ENCODE assay signal across 8 cellular contexts in genomic region chr17:63775420-63775819, GRCh38. TPM values are rescaled to one million over a fixed set of nuclear protein-coding genes. Genes with fewer than 3 reads are reported as not detected.
DNase-seq lines count a peak whose midpoint lies in the region; ATAC-seq and TF ChIP-seq lines count a peak whose summit lies in the region.

No MANE protein-coding gene starts in this region.

- H3K27ac ChIP-seq in RWPE2 (ENCODE audit: poor library complexity, severe bottlenecking), result no peak overlapping the region
- peak overlapping the region; percentile 97 to 100 (median 99) for H3K27ac ChIP-seq in esophagus squamous epithelium
- peak overlapping the region; percentile 94 to 98 for H3K27ac ChIP-seq in prostate gland

- TF ChIP-seq CTCF in RWPE2 (IDR thresholded peaks at IDR 0.05; ENCODE audit: poor library complexity, severe bottlenecking), result no peak
- TF ChIP-seq CTCF in esophagus squamous epithelium (IDR thresholded peaks at IDR 0.05), result no peak
- TF ChIP-seq CTCF in prostate gland (IDR thresholded peaks at IDR 0.05), result no peak

- H3K4me3 ChIP-seq in RWPE2 (ENCODE audit: severe bottlenecking), result peak overlapping the region; percentile 83
- H3K4me3 ChIP-seq in esophagus squamous epithelium, result peak overlapping the region; percentile 71 to 99 (median 90)
- peak overlapping the region; percentile 93 to 99 for H3K4me3 ChIP-seq in prostate gland

- H3K27me3 ChIP-seq in RWPE2 (ENCODE audit: insufficient read depth, poor library complexity, severe bottlenecking), result no peaks in the 10 kb centered on the region
- no peaks in the 10 kb centered on the region for H3K27me3 ChIP-seq in esophagus squamous epithelium
- no peaks in the 10 kb centered on the region for H3K27me3 ChIP-seq in prostate gland (replicated peaks; ENCODE audit: insufficient read depth)

- H3K9ac ChIP-seq in ES-I3 (ENCODE audit: low read depth, low read length), result peak overlapping the region; percentile 78

- ATAC-seq in RWPE2 (ENCODE audit: low read depth) (no peak), GM18873 (IDR thresholded peaks at IDR 0.05; ENCODE audit: low FRiP score, unreplicated experiment) (no peak)

- H3K4me1 ChIP-seq in ES-I3 (ENCODE audit: insufficient read depth, low read length), result peaks cover 4% of the 10 kb centered on the region
- H3K4me1 ChIP-seq in RWPE2 (ENCODE audit: insufficient read depth, poor library complexity, severe bottlenecking), result peaks cover 27% of the 10 kb centered on the region
- peaks cover 10 to 79% (median 35%) of the 10 kb centered on the region in 3 donors for H3K4me1 ChIP-seq in esophagus squamous epithelium
- H3K4me1 ChIP-seq in prostate gland (replicated peaks), result peaks cover 5% of the 10 kb centered on the region

- H3K9me3 ChIP-seq in ES-I3 (ENCODE audit: control insufficient read depth, insufficient read depth, low read length) (no peaks in the 10 kb centered on the region), RWPE2 (ENCODE audit: severe bottlenecking) (no peaks in the 10 kb centered on the region), esophagus squamous epithelium (no peaks in the 10 kb centered on the region), prostate gland (no peaks in the 10 kb centered on the region)

- in situ Hi-C loops in ACHN (cut with HindIII; ENCODE audit: low pct_ligation_motif_present, low pct_unique_long_range_greater_than_20kb, low sequenced_read_pairs), result no loop called here

- DNase-seq in RWPE2 (ENCODE audit: low spot score), result no peak
- DNase-seq in esophagus squamous epithelium (lab: John Stamatoyannopoulos, UW), result no peak
- no peak for DNase-seq in prostate gland (ENCODE audit: low spot score)
- no peak for DNase-seq in AG08396 (ENCODE audit: low spot score)
- no peak for DNase-seq in ACHN
- no peak for DNase-seq in dedifferentiated amniotic fluid mesenchymal stem cell (ENCODE audit: extremely low spot score)

- peaks cover 10% of the 10 kb centered on the region; the same call in 1 of the 2 replicates for H3K36me3 ChIP-seq in ES-I3 (ENCODE audit: insufficient read depth, low read length)
- H3K36me3 ChIP-seq in RWPE2 (ENCODE audit: low read depth), result peaks cover 53% of the 10 kb centered on the region
- H3K36me3 ChIP-seq in esophagus squamous epithelium, result peaks cover 0 to 37% (median 5%) of the 10 kb centered on the region in 3 donors
- no peaks in the 10 kb centered on the region for H3K36me3 ChIP-seq in prostate gland

- TF ChIP-seq POLR2A in esophagus squamous epithelium (IDR thresholded peaks at IDR 0.05) (no peak), prostate gland (IDR thresholded peaks at IDR 0.05) (no peak)

- intact Hi-C loops in esophagus squamous epithelium (cut with DNase I), result no loop called here
- intact Hi-C loops in prostate gland (cut with DNase I), result no loop called here

- WGBS in esophagus squamous epithelium, 2 donors, result 26% methylated on average over 8 of the region's 8 CpGs
- WGBS in prostate gland, result 18% methylated on average over 8 of the region's 8 CpGs

RNA-seq across cellular contexts. Expression of gene DDX42, which starts 1.4 kb away (rescaled TPM):
- total RNA-seq in esophagus squamous epithelium (10 to 100 TPM; 27.1 to 88.5 (median 51.9) TPM), prostate gland (100 to 1,000 TPM in 1 of 2 donors, 10 to 100 TPM in 1; 71.0 to 105 TPM)

RNA-seq across cellular contexts. Expression of gene CCDC47, which starts 2.0 kb away (rescaled TPM):
- total RNA-seq in esophagus squamous epithelium (10 to 100 TPM; 55.9 to 66.4 (median 63.7) TPM), prostate gland (10 to 100 TPM; 50.3 to 90.8 TPM)

RNA-seq across cellular contexts. Expression of gene STRADA, which starts 33.8 kb away (rescaled TPM):
- total RNA-seq in esophagus squamous epithelium (10 to 100 TPM in 3 of 4 donors, 1 to 10 TPM in 1; 9.2 to 25.4 (median 18.6) TPM), prostate gland (10 to 100 TPM; 15.7 to 37.1 TPM)

RNA-seq across cellular contexts. Expression of gene PSMC5, which starts 51.8 kb away (rescaled TPM):
- total RNA-seq in esophagus squamous epithelium (10 to 100 TPM; 55.0 to 87.9 (median 80.7) TPM), prostate gland (100 to 1,000 TPM in 1 of 2 donors, 10 to 100 TPM in 1; 94.0 to 109 TPM)

RNA-seq across cellular contexts. Expression of gene FTSJ3, which starts 52.0 kb away (rescaled TPM):
- total RNA-seq in esophagus squamous epithelium (10 to 100 TPM; 19.8 to 52.3 (median 29.0) TPM), prostate gland (10 to 100 TPM; 29.4 to 46.6 TPM)
